In genomic region chr4:14348506-14348905, GRCh38 we compare ENCODE assay signal across 13 cellular contexts.
"Had no signal": no experiment of that assay in that cellular context is flagged by ENCODE, and none has a peak within 500 bp of the region (broad histone marks: within the 10 kb centered on the region; RNA-seq: fewer than 3 reads in every experiment).

No MANE protein-coding gene starts in this region.

- H3K27ac ChIP-seq: body of pancreas, hepatocyte, thoracic aorta had no signal

- H3K9me3 ChIP-seq: body of pancreas, thoracic aorta had no signal

- H3K27me3 ChIP-seq: body of pancreas, hepatocyte had no signal

- H3K4me3 ChIP-seq: body of pancreas, hepatocyte, thoracic aorta had no signal

- ATAC-seq: activated CD8-positive, alpha-beta T cell treated with anti-CD3 and anti-CD28 coated beads for 36 hours; body of pancreas; stimulated activated naive CD8-positive, alpha-beta T cell treated with anti-CD3 and anti-CD28 coated beads, Interleukin-15, amount 100 ng/mL, for 72 hours had no signal

- DNase-seq: activated CD8-positive, alpha-beta memory T cell treated with anti-CD3 and anti-CD28 coated beads, Interleukin-2, amount 50 U/mL, for 4 hours; activated CD8-positive, alpha-beta T cell treated with anti-CD3 and anti-CD28 coated beads for 36 hours; activated naive CD4-positive, alpha-beta T cell; body of pancreas; cerebellar nuclear complex; dermis blood vessel endothelial cell; endodermal cell; erythroblast; stimulated activated CD4-positive, alpha-beta T cell treated with anti-CD3 and anti-CD28 coated beads, Interleukin-4, amount 100 ng/mL, for 4 hours; stimulated activated naive CD8-positive, alpha-beta T cell treated with anti-CD3 and anti-CD28 coated beads, Interleukin-15, amount 100 ng/mL, for 72 hours; SW 1271 had no signal

- H3K36me3 ChIP-seq: thoracic aorta had no signal

- H3K4me1 ChIP-seq: body of pancreas had no signal
